In genomic region chr15:84600331-84600686, GRCh38 we compare ENCODE assay signal across 7 cellular contexts. TPM values are rescaled to one million over a fixed set of nuclear protein-coding genes. Genes with fewer than 3 reads are reported as not detected.
DNase-seq lines count a peak whose midpoint lies in the region; ATAC-seq lines count a peak whose summit lies in the region.

No MANE protein-coding gene starts in this region.

- no peaks in the 10 kb centered on the region for H3K9me3 Mint-ChIP-seq in activated CD4-positive, alpha-beta T cell treated with anti-CD3 and anti-CD28 coated beads, Interleukin-2, amount 10 ng/mL, durations not matched to agents 24 days and 14 days

- H3K4me3 Mint-ChIP-seq in activated CD4-positive, alpha-beta T cell treated with anti-CD3 and anti-CD28 coated beads, Interleukin-2, amount 10 ng/mL, durations not matched to agents 24 days and 14 days, result peak overlapping the region; percentile 96

- peaks cover 43% of the 10 kb centered on the region for H3K4me1 Mint-ChIP-seq in activated CD4-positive, alpha-beta T cell treated with anti-CD3 and anti-CD28 coated beads, Interleukin-2, amount 10 ng/mL, durations not matched to agents 24 days and 14 days

- DNase-seq in NCI-H446 treated with DMSO at 0.1 percent for 48 hours (lab: John Stamatoyannopoulos, UW), result peak; percentile 76
- peak; percentile 88 for DNase-seq in activated CD4-positive, alpha-beta T cell treated with anti-CD3 and anti-CD28 coated beads, Interleukin-2, amount 10 ng/mL, durations not matched to agents 24 days and 14 days
- peak; percentile 50 for DNase-seq in effector CD8-positive, alpha-beta T cell (lab: John Stamatoyannopoulos, UW)
- DNase-seq in medulla oblongata (ENCODE audit: extremely low spot score), result peak; percentile 71
- peak; percentile 37 to 42 (median 41) for DNase-seq in stimulated activated CD4-positive, alpha-beta T cell treated with anti-CD3 and anti-CD28 coated beads, TNF-alpha, amount 100 ng/mL, for 48 hours (ENCODE audit: low read depth in 3 of 3)

- intact Hi-C loops in activated CD4-positive, alpha-beta T cell treated with anti-CD3 and anti-CD28 coated beads, Interleukin-2, amount 10 ng/mL, durations not matched to agents 24 days and 14 days (cut with micrococcal nuclease), result loop anchor here (1.0 to 2.0 kb wide), 3 partner anchors 31 to 116 kb away; partner anchors contain the start of genes SEC11A and WDR73

- peak overlapping the region; percentile 83 for H3K27ac Mint-ChIP-seq in activated CD4-positive, alpha-beta T cell treated with anti-CD3 and anti-CD28 coated beads, Interleukin-2, amount 10 ng/mL, durations not matched to agents 24 days and 14 days

- ATAC-seq in GM18511 (IDR thresholded peaks at IDR 0.05; ENCODE audit: unreplicated experiment) (peak; percentile 11), HG03196 (IDR thresholded peaks at IDR 0.05; ENCODE audit: unreplicated experiment) (peak; percentile 2)

- H3K27me3 Mint-ChIP-seq in activated CD4-positive, alpha-beta T cell treated with anti-CD3 and anti-CD28 coated beads, Interleukin-2, amount 10 ng/mL, durations not matched to agents 24 days and 14 days, result no peaks in the 10 kb centered on the region

- peaks cover 6% of the 10 kb centered on the region for H3K36me3 Mint-ChIP-seq in activated CD4-positive, alpha-beta T cell treated with anti-CD3 and anti-CD28 coated beads, Interleukin-2, amount 10 ng/mL, durations not matched to agents 24 days and 14 days (ENCODE audit: low read depth)

RNA-seq across cellular contexts. Expression of gene ZSCAN2, which starts 0.5 kb away (rescaled TPM):
- total RNA-seq in activated CD4-positive, alpha-beta T cell treated with anti-CD3 and anti-CD28 coated beads, Interleukin-2, amount 10 ng/mL, durations not matched to agents 24 days and 14 days, result 6.8 TPM in 2 replicates

RNA-seq across cellular contexts. Expression of gene WDR73, which starts 53.8 kb away (rescaled TPM):
- 24.5 and 28.0 TPM in 2 replicates for total RNA-seq in activated CD4-positive, alpha-beta T cell treated with anti-CD3 and anti-CD28 coated beads, Interleukin-2, amount 10 ng/mL, durations not matched to agents 24 days and 14 days

RNA-seq across cellular contexts. Expression of gene NMB, which starts 57.7 kb away (rescaled TPM):
- total RNA-seq in activated CD4-positive, alpha-beta T cell treated with anti-CD3 and anti-CD28 coated beads, Interleukin-2, amount 10 ng/mL, durations not matched to agents 24 days and 14 days, result 2.8 and 3.7 TPM in 2 replicates

Comparison
In these comparisons a context has a peak if more than half of its experiments do, and no peak if none do; other contexts are left out.
1. Peak in every context shown above with its lines: DNase-seq and ATAC-seq.